23 cellular contexts compared by ENCODE assay signal in the genomic region with DNA sequence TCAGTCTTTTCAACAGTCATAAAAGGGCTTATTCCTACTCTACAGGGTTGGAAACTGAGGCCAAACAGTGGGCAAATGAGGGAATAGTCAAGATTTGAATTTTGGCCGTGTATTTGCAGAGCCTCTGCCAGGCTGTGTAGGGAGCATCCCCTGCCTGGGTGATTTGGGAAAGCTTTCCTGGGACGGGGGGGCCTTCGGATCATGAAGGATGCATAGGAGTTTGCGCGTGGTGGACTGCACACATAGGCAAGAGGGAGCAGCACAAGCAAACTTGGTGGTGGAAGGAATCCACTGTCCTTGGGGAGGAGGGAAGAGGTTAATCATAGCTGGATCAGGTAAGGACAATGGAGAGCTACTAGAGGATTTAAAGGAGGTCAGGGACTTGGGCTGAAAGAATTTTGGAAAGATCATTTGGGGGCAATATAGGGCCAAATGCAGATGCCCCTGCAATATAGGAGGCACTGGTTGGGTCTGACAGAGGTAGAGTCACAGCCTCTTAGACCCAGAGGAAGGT. TPM values are rescaled to one million over a fixed set of nuclear protein-coding genes. Genes with fewer than 3 reads are reported as not detected.
DNase-seq lines count a peak whose midpoint lies in the region; ATAC-seq and TF ChIP-seq lines count a peak whose summit lies in the region.
"Had no signal": no experiment of that assay in that cellular context is flagged by ENCODE, and none has a peak within 500 bp of the region (broad histone marks: within the 10 kb centered on the region; RNA-seq: fewer than 3 reads in every experiment).

No MANE protein-coding gene starts in this region.

- no peaks in the 10 kb centered on the region for H3K27me3 Mint-ChIP-seq in activated CD4-positive, alpha-beta T cell treated with anti-CD3 and anti-CD28 coated beads, Interleukin-2, amount 10 ng/mL, durations not matched to agents 7 days and 5 days
- H3K27me3 Mint-ChIP-seq in IgD-negative memory B cell (peaks cover 5% of the 10 kb centered on the region), neural progenitor cell (ENCODE audit: insufficient read depth, low read depth) (peaks cover 8% of the 10 kb centered on the region)
- no peaks in the 10 kb centered on the region for H3K27me3 Mint-ChIP-seq in activated naive CD8-positive, alpha-beta T cell treated with anti-CD3 and anti-CD28 coated beads, Interleukin-2, amount 50 U/mL, for 24 hours

- no peak for DNase-seq in activated CD4-positive, alpha-beta T cell treated with anti-CD3 and anti-CD28 coated beads, Interleukin-2, amount 10 ng/mL, durations not matched to agents 7 days and 5 days
- no peak for DNase-seq in activated CD4-positive, alpha-beta T cell treated with anti-CD3 and anti-CD28 coated beads, Interleukin-2, amount 50 U/mL, for 48 hours
- DNase-seq in activated naive CD8-positive, alpha-beta T cell treated with anti-CD3 and anti-CD28 coated beads, Interleukin-2, amount 50 U/mL, for 24 hours, result no peak
- DNase-seq in neural progenitor cell (ENCODE audit: low spot score) (no peak), HK-2 (ENCODE audit: unreplicated experiment) (no peak)
- DNase-seq: activated CD4-positive, CD25-positive, alpha-beta regulatory T cell treated with anti-CD3 and anti-CD28 coated beads, Interleukin-2, amount 50 U/mL, for 72 hours; aorta; COR-L47; foreskin keratinocyte; GM23248; Kasumi-1; mucosa of descending colon; NCI-H1436 treated with DMSO at 0.1 percent for 48 hours; NCI-H2227 treated with DMSO at 0.1 percent for 48 hours; upper lobe of right lung had no signal

- H2AFZ ChIP-seq in neural progenitor cell (replicated peaks), result no peak overlapping the region
- H2AFZ ChIP-seq: GM23248 had no signal

- no peak for ATAC-seq in activated naive CD8-positive, alpha-beta T cell treated with anti-CD3 and anti-CD28 coated beads, Interleukin-2, amount 50 U/mL, for 24 hours
- no peak for ATAC-seq in HG02571 (IDR thresholded peaks at IDR 0.05; ENCODE audit: unreplicated experiment)
- ATAC-seq in HG03460 (IDR thresholded peaks at IDR 0.05; ENCODE audit: unreplicated experiment), result no peak
- ATAC-seq: foreskin keratinocyte, left lobe of liver, mucosa of descending colon, Right ventricle myocardium inferior, upper lobe of right lung had no signal

- CTCF ChIA-PET in activated CD4-positive, alpha-beta T cell treated with anti-CD3 and anti-CD28 coated beads, Interleukin-2, amount 10 ng/mL, durations not matched to agents 7 days and 5 days (lab: Charles Lee), result interaction anchor here (0.6 to 1.4 kb wide), 2 partner anchors 26 to 210 kb away, joined by 3 read pairs; no protein-coding TSS in a partner anchor

- no peak for TF ChIP-seq CTCF in neural progenitor cell (IDR thresholded peaks at IDR 0.05)

- H3K4me3 ChIP-seq in neural progenitor cell, result peak overlapping the region; percentile 100
- H3K4me3 ChIP-seq: GM23248, mucosa of descending colon, prostate gland, smooth muscle cell, upper lobe of right lung had no signal

- peaks cover 23% of the 10 kb centered on the region for H3K36me3 Mint-ChIP-seq in activated CD4-positive, alpha-beta T cell treated with anti-CD3 and anti-CD28 coated beads, Interleukin-2, amount 10 ng/mL, durations not matched to agents 7 days and 5 days (ENCODE audit: low read depth)
- no peaks in the 10 kb centered on the region for H3K36me3 Mint-ChIP-seq in IgD-negative memory B cell
- H3K36me3 Mint-ChIP-seq in activated naive CD8-positive, alpha-beta T cell treated with anti-CD3 and anti-CD28 coated beads, Interleukin-2, amount 50 U/mL, for 24 hours (ENCODE audit: low read depth), result peaks cover 27% of the 10 kb centered on the region
- H3K36me3 Mint-ChIP-seq in neural progenitor cell, result peaks cover 9% of the 10 kb centered on the region

- POLR2A ChIA-PET in activated CD4-positive, alpha-beta T cell treated with anti-CD3 and anti-CD28 coated beads, Interleukin-2, amount 10 ng/mL, durations not matched to agents 7 days and 5 days (lab: Charles Lee), result interaction anchor here (0.5 kb wide), 1 partner anchor 177 kb away, joined by 5 read pairs; no protein-coding TSS in a partner anchor

- no peaks in the 10 kb centered on the region for H3K9me3 Mint-ChIP-seq in activated CD4-positive, alpha-beta T cell treated with anti-CD3 and anti-CD28 coated beads, Interleukin-2, amount 10 ng/mL, durations not matched to agents 7 days and 5 days
- H3K9me3 Mint-ChIP-seq in IgD-negative memory B cell (no peaks in the 10 kb centered on the region), neural progenitor cell (no peaks in the 10 kb centered on the region)
- no peaks in the 10 kb centered on the region for H3K9me3 Mint-ChIP-seq in activated naive CD8-positive, alpha-beta T cell treated with anti-CD3 and anti-CD28 coated beads, Interleukin-2, amount 50 U/mL, for 24 hours

- peaks cover 22% of the 10 kb centered on the region for H3F3A ChIP-seq in neural progenitor cell (ENCODE audit: low read depth)

- H3K4me2 ChIP-seq in neural progenitor cell, result peak overlapping the region; percentile 96
- H3K4me2 ChIP-seq: smooth muscle cell had no signal

- peaks cover 72% of the 10 kb centered on the region for H3K79me2 ChIP-seq in neural progenitor cell (ENCODE audit: low read depth)

- H3K27me3 ChIP-seq in neural progenitor cell, result peaks cover 23% of the 10 kb centered on the region
- H3K27me3 ChIP-seq: foreskin keratinocyte, upper lobe of right lung had no signal

- peak overlapping the region; percentile 45 for H3K4me3 Mint-ChIP-seq in activated CD4-positive, alpha-beta T cell treated with anti-CD3 and anti-CD28 coated beads, Interleukin-2, amount 10 ng/mL, durations not matched to agents 7 days and 5 days
- peak overlapping the region; percentile 0 to 94 (median 46) for H3K4me3 Mint-ChIP-seq in IgD-negative memory B cell
- peak overlapping the region; percentile 7 for H3K4me3 Mint-ChIP-seq in activated naive CD8-positive, alpha-beta T cell treated with anti-CD3 and anti-CD28 coated beads, Interleukin-2, amount 50 U/mL, for 24 hours
- peak overlapping the region; percentile 63 for H3K4me3 Mint-ChIP-seq in neural progenitor cell

- peaks cover 48% of the 10 kb centered on the region for H3K4me1 Mint-ChIP-seq in activated CD4-positive, alpha-beta T cell treated with anti-CD3 and anti-CD28 coated beads, Interleukin-2, amount 10 ng/mL, durations not matched to agents 7 days and 5 days
- H3K4me1 Mint-ChIP-seq in IgD-negative memory B cell, result peaks cover 20 to 42% (median 38%) of the 10 kb centered on the region in 3 donors
- peaks cover 56% of the 10 kb centered on the region for H3K4me1 Mint-ChIP-seq in activated naive CD8-positive, alpha-beta T cell treated with anti-CD3 and anti-CD28 coated beads, Interleukin-2, amount 50 U/mL, for 24 hours
- peaks cover 41% of the 10 kb centered on the region for H3K4me1 Mint-ChIP-seq in neural progenitor cell

- H3K9me3 ChIP-seq in neural progenitor cell (ENCODE audit: low read depth), result no peaks in the 10 kb centered on the region
- H3K9me3 ChIP-seq: mucosa of descending colon, prostate gland, upper lobe of right lung had no signal

- H3K36me3 ChIP-seq in neural progenitor cell, result no peaks in the 10 kb centered on the region
- H3K36me3 ChIP-seq: prostate gland, upper lobe of right lung had no signal

- H3K4me1 ChIP-seq in neural progenitor cell, result peaks cover 13% of the 10 kb centered on the region
- H3K4me1 ChIP-seq: foreskin keratinocyte had no signal

- H3K9ac ChIP-seq in neural progenitor cell, result no peak overlapping the region
- H3K9ac ChIP-seq: GM23248 had no signal

- H4K20me1 ChIP-seq in neural progenitor cell (ENCODE audit: low read depth), result peaks cover 40% of the 10 kb centered on the region

- H3K27ac ChIP-seq in neural progenitor cell, result no peak overlapping the region
- H3K27ac ChIP-seq: foreskin keratinocyte, GM23248, prostate gland, upper lobe of right lung had no signal

- H3K27ac Mint-ChIP-seq in activated CD4-positive, alpha-beta T cell treated with anti-CD3 and anti-CD28 coated beads, Interleukin-2, amount 10 ng/mL, durations not matched to agents 7 days and 5 days, result peak overlapping the region; percentile 48
- H3K27ac Mint-ChIP-seq in IgD-negative memory B cell, result no peak overlapping the region
- H3K27ac Mint-ChIP-seq in activated naive CD8-positive, alpha-beta T cell treated with anti-CD3 and anti-CD28 coated beads, Interleukin-2, amount 50 U/mL, for 24 hours, result no peak overlapping the region
- H3K27ac Mint-ChIP-seq in neural progenitor cell, result no peak overlapping the region

RNA-seq across cellular contexts. Expression of a gene that starts 2.5 kb away (rescaled TPM):
- 10 to 100 TPM; 66.4 to 83.9 TPM for total RNA-seq in activated CD4-positive, alpha-beta T cell treated with anti-CD3 and anti-CD28 coated beads, Interleukin-2, amount 10 ng/mL, durations not matched to agents 7 days and 5 days
- polyA plus RNA-seq in IgD-negative memory B cell, result 22.1 TPM
- 77.7 and 89.4 TPM in 2 replicates for total RNA-seq in neural progenitor cell (ENCODE audit: low replicate concordance)

RNA-seq across cellular contexts. Expression of a gene that starts 35.2 kb away (rescaled TPM):
- 10 to 100 TPM; 49.7 to 54.9 TPM for total RNA-seq in activated CD4-positive, alpha-beta T cell treated with anti-CD3 and anti-CD28 coated beads, Interleukin-2, amount 10 ng/mL, durations not matched to agents 7 days and 5 days
- 22.4 TPM for polyA plus RNA-seq in IgD-negative memory B cell
- 27.6 and 39.6 TPM in 2 replicates for total RNA-seq in neural progenitor cell (ENCODE audit: low replicate concordance)

RNA-seq across cellular contexts. Expression of a gene that starts 35.3 kb away (rescaled TPM):
- total RNA-seq in activated CD4-positive, alpha-beta T cell treated with anti-CD3 and anti-CD28 coated beads, Interleukin-2, amount 10 ng/mL, durations not matched to agents 7 days and 5 days, result 10 to 100 TPM; 22.6 to 23.9 TPM
- 18.2 TPM for polyA plus RNA-seq in IgD-negative memory B cell
- 14.6 and 53.1 TPM in 2 replicates for total RNA-seq in neural progenitor cell (ENCODE audit: low replicate concordance)

RNA-seq across cellular contexts. Expression of a gene that starts 59.6 kb away (rescaled TPM):
- not detected for total RNA-seq in activated CD4-positive, alpha-beta T cell treated with anti-CD3 and anti-CD28 coated beads, Interleukin-2, amount 10 ng/mL, durations not matched to agents 7 days and 5 days
- polyA plus RNA-seq in IgD-negative memory B cell, result not detected
- not detected in 2 replicates for total RNA-seq in neural progenitor cell (ENCODE audit: low replicate concordance)
- total RNA-seq: A673, aorta, foreskin keratinocyte, GM23248, left lobe of liver, mucosa of descending colon, prostate gland, Right ventricle myocardium inferior, smooth muscle cell, upper lobe of right lung had no signal
- polyA plus RNA-seq: aorta, foreskin keratinocyte, GM23248, smooth muscle cell had no signal

Comparison
In these comparisons a context has a peak if more than half of its experiments do, and no peak if none do; other contexts are left out.
1. H3K4me3 Mint-ChIP-seq: peak in every context shown above with its lines; median percentile 63 in neural progenitor cell; 46 in IgD-negative memory B cell; 45 in activated CD4-positive, alpha-beta T cell treated with anti-CD3 and anti-CD28 coated beads, Interleukin-2, amount 10 ng/mL, durations not matched to agents 7 days and 5 days; 7 in activated naive CD8-positive, alpha-beta T cell treated with anti-CD3 and anti-CD28 coated beads, Interleukin-2, amount 50 U/mL, for 24 hours.